In genomic region chr5:148412124-148412523, GRCh38 we compare ENCODE assay signal across 22 cellular contexts. TPM values are rescaled to one million over a fixed set of nuclear protein-coding genes. Genes with fewer than 3 reads are reported as not detected.
DNase-seq lines count a peak whose midpoint lies in the region; ATAC-seq, FAIRE-seq and TF ChIP-seq lines count a peak whose summit lies in the region.
"Had no signal": no experiment of that assay in that cellular context is flagged by ENCODE, and none has a peak within 500 bp of the region (broad histone marks: within the 10 kb centered on the region; RNA-seq: fewer than 3 reads in every experiment).

No MANE protein-coding gene starts in this region.

- H3K9me1 ChIP-seq in keratinocyte (ENCODE audit: control insufficient read depth, extremely low read depth, insufficient read depth, low read length) = no peaks in the 10 kb centered on the region

- H3K27me3 Mint-ChIP-seq in activated T-cell treated with anti-CD3 and anti-CD28 coated beads, Interleukin-2, amount 50 U/mL, for 24 hours = no peaks in the 10 kb centered on the region
- no peaks in the 10 kb centered on the region for H3K27me3 Mint-ChIP-seq in stimulated activated naive CD8-positive, alpha-beta T cell treated with anti-CD3 and anti-CD28 coated beads, Interleukin-15, Interleukin-2, amounts not matched to agents 100 ng/mL and 50 ng/mL, for 24 hours
- H3K27me3 Mint-ChIP-seq: CD4-positive, alpha-beta memory T cell had no signal

- dilution Hi-C loops in keratinocyte (cut with MboI; ENCODE audit: extremely low pct_ligation_motif_present, low sequenced_read_pairs) = no loop called here

- no peak for TF ChIP-seq CTCF in keratinocyte (optimal IDR thresholded peaks at IDR 0.05 in 1 of 3, IDR thresholded peaks at IDR 0.05 in 1 of 3, conservative IDR thresholded peaks at IDR 0.05 in 1 of 3; ENCODE audit: extremely low read depth in 1 of 3, insufficient read depth in 2 of 3, low read length in 3 of 3)

- DNase-seq in activated T-cell treated with anti-CD3 and anti-CD28 coated beads, Interleukin-2, amount 50 U/mL, for 24 hours = no peak
- no peak for DNase-seq in activated T-cell treated with anti-CD3 and anti-CD28 coated beads, Interleukin-2, amount 50 U/mL, for 48 hours
- no peak for DNase-seq in stimulated activated naive CD8-positive, alpha-beta T cell treated with anti-CD3 and anti-CD28 coated beads, Interleukin-15, Interleukin-2, amounts not matched to agents 100 U/mL and 50 U/mL, for 24 hours
- DNase-seq in keratinocyte (ENCODE audit: low read depth, low spot score) = no peak
- DNase-seq in NCI-H2107 (lab: John Stamatoyannopoulos, UW) = no peak
- DNase-seq: BE2C; CD4-positive, alpha-beta memory T cell; COR-L47; DMS153; DMS79 treated with DMSO at 0.1 percent for 48 hours; EL; GOT3; H9 had no signal

- no peak overlapping the region for H2AFZ ChIP-seq in keratinocyte (ENCODE audit: control insufficient read depth, low read length)

- no peaks in the 10 kb centered on the region for H3K4me1 ChIP-seq in keratinocyte (ENCODE audit: control insufficient read depth, extremely low read depth, insufficient read depth, low read length)
- H3K4me1 ChIP-seq: A549, BE2C had no signal

- peaks cover 20% of the 10 kb centered on the region for H3K4me1 Mint-ChIP-seq in activated T-cell treated with anti-CD3 and anti-CD28 coated beads, Interleukin-2, amount 50 U/mL, for 24 hours (ENCODE audit: low read depth)
- peaks cover 5% of the 10 kb centered on the region for H3K4me1 Mint-ChIP-seq in stimulated activated naive CD8-positive, alpha-beta T cell treated with anti-CD3 and anti-CD28 coated beads, Interleukin-15, Interleukin-2, amounts not matched to agents 100 ng/mL and 50 ng/mL, for 24 hours (ENCODE audit: low read depth)
- H3K4me1 Mint-ChIP-seq: H9 had no signal

- peaks cover 4 to 18% of the 10 kb centered on the region in 2 experiments for H3K36me3 ChIP-seq in keratinocyte (ENCODE audit: control insufficient read depth in 2 of 2, extremely low read depth in 1 of 2, insufficient read depth in 2 of 2, low read length in 2 of 2)

- H3K9me3 Mint-ChIP-seq in activated T-cell treated with anti-CD3 and anti-CD28 coated beads, Interleukin-2, amount 50 U/mL, for 24 hours = no peaks in the 10 kb centered on the region
- no peaks in the 10 kb centered on the region for H3K9me3 Mint-ChIP-seq in stimulated activated naive CD8-positive, alpha-beta T cell treated with anti-CD3 and anti-CD28 coated beads, Interleukin-15, Interleukin-2, amounts not matched to agents 100 ng/mL and 50 ng/mL, for 24 hours
- H3K9me3 Mint-ChIP-seq: CD4-positive, alpha-beta memory T cell; H9 had no signal

- H3K79me2 ChIP-seq in keratinocyte (ENCODE audit: control insufficient read depth, insufficient read depth, low read length) = no peaks in the 10 kb centered on the region

- no peak for ATAC-seq in stimulated activated naive CD8-positive, alpha-beta T cell treated with anti-CD3 and anti-CD28 coated beads, Interleukin-15, Interleukin-2, amounts not matched to agents 100 U/mL and 50 U/mL, for 24 hours
- no peak for ATAC-seq in HG02870 (IDR thresholded peaks at IDR 0.05; ENCODE audit: unreplicated experiment)
- ATAC-seq: A549, HepG2 had no signal

- H3K27ac ChIP-seq in keratinocyte (ENCODE audit: control insufficient read depth, insufficient read depth, low read length) = no peak overlapping the region
- H3K27ac ChIP-seq: A549, C4-2B had no signal

- peaks cover 92% of the 10 kb centered on the region for H3K36me3 Mint-ChIP-seq in activated T-cell treated with anti-CD3 and anti-CD28 coated beads, Interleukin-2, amount 50 U/mL, for 24 hours (ENCODE audit: low read depth)
- peaks cover 84% of the 10 kb centered on the region for H3K36me3 Mint-ChIP-seq in stimulated activated naive CD8-positive, alpha-beta T cell treated with anti-CD3 and anti-CD28 coated beads, Interleukin-15, Interleukin-2, amounts not matched to agents 100 ng/mL and 50 ng/mL, for 24 hours (ENCODE audit: low read depth)

- H3K4me3 Mint-ChIP-seq in activated T-cell treated with anti-CD3 and anti-CD28 coated beads, Interleukin-2, amount 50 U/mL, for 24 hours = no peak overlapping the region
- H3K4me3 Mint-ChIP-seq in stimulated activated naive CD8-positive, alpha-beta T cell treated with anti-CD3 and anti-CD28 coated beads, Interleukin-15, Interleukin-2, amounts not matched to agents 100 ng/mL and 50 ng/mL, for 24 hours = no peak overlapping the region
- H3K4me3 Mint-ChIP-seq: CD4-positive, alpha-beta memory T cell; H9 had no signal

- no peak overlapping the region for H3K4me3 ChIP-seq in keratinocyte (ENCODE audit: control insufficient read depth in 2 of 3, extremely low read depth in 1 of 3, insufficient read depth in 2 of 3, low read depth in 1 of 3, low read length in 3 of 3)
- H3K4me3 ChIP-seq: A549 had no signal

- FAIRE-seq in keratinocyte (lab: Jason Lieb, UNC) = peak; percentile 48
- FAIRE-seq: A549, D721Med, G401.6, GM12891, HepG2, HTR-8/SVneo had no signal

- peak overlapping the region; percentile 82 for H3K27ac Mint-ChIP-seq in activated T-cell treated with anti-CD3 and anti-CD28 coated beads, Interleukin-2, amount 50 U/mL, for 24 hours
- peak overlapping the region; percentile 60 for H3K27ac Mint-ChIP-seq in stimulated activated naive CD8-positive, alpha-beta T cell treated with anti-CD3 and anti-CD28 coated beads, Interleukin-15, Interleukin-2, amounts not matched to agents 100 ng/mL and 50 ng/mL, for 24 hours
- H3K27ac Mint-ChIP-seq: H9 had no signal

- no peaks in the 10 kb centered on the region for H4K20me1 ChIP-seq in keratinocyte (ENCODE audit: control insufficient read depth, extremely low read depth, insufficient read depth, low read length)

- no peak overlapping the region for H3K9ac ChIP-seq in keratinocyte (ENCODE audit: control insufficient read depth, extremely low read depth, insufficient read depth, low read length)

- H3K4me2 ChIP-seq in keratinocyte (ENCODE audit: control insufficient read depth, extremely low read depth, insufficient read depth, low read depth, low read length) = no peak overlapping the region
- H3K4me2 ChIP-seq: A549 had no signal

- H3K9me3 ChIP-seq in keratinocyte (ENCODE audit: control insufficient read depth, low read depth, low read length) = no peaks in the 10 kb centered on the region
- H3K9me3 ChIP-seq: A549, BE2C had no signal

- H3K27me3 ChIP-seq in keratinocyte (ENCODE audit: control insufficient read depth, extremely low read depth, insufficient read depth, low read length) = no peaks in the 10 kb centered on the region
- H3K27me3 ChIP-seq: BE2C had no signal

RNA-seq across cellular contexts. Expression of gene FBXO38, which starts 28.4 kb away (rescaled TPM):
- 15.8 to 30.4 TPM (median 26.8 TPM) in 3 replicates for polyA plus RNA-seq in keratinocyte
- polyA plus RNA-seq in keratinocyte (2011; ENCODE audit: low read depth) = 45.5 TPM
- polyA plus RNA-seq in keratinocyte (2011; cell fraction: cytosol; rRNA removed) = 12.9 and 25.9 TPM in 2 replicates
- polyA plus RNA-seq in keratinocyte (2011; cell fraction: nucleus; rRNA removed) = 69.2 and 73.7 TPM in 2 replicates
- 13.4 and 20.4 TPM in 2 replicates for polyA plus RNA-seq in keratinocyte (2012; ENCODE audit: low replicate concordance)
- polyA minus RNA-seq in keratinocyte = 9.5 to 86.7 TPM (median 84.0 TPM) in 3 replicates
- polyA minus RNA-seq in keratinocyte (2011; cell fraction: cytosol; rRNA and poly(A)+ RNA removed) = 27.6 TPM
- 78.3 and 159 TPM in 2 replicates for polyA minus RNA-seq in keratinocyte (2011; cell fraction: nucleus; rRNA and poly(A)+ RNA removed)
